In genomic region chr1:109263597-109264378, GRCh38 we compare ENCODE assay signal across 8 cellular contexts. TPM values are rescaled to one million over a fixed set of nuclear protein-coding genes. Genes with fewer than 3 reads are reported as not detected.
A peak's percentile ranks its signal among the peaks of the same experiment; 100 is the strongest.
DNase-seq lines count a peak whose midpoint lies in the region; ATAC-seq and TF ChIP-seq lines count a peak whose summit lies in the region.

No MANE protein-coding gene starts in this region.

- no peaks in the 10 kb centered on the region for H3K79me2 ChIP-seq in OCI-LY3 (ENCODE audit: low read length)

- H3K9ac ChIP-seq in OCI-LY3 (ENCODE audit: low read length) = no peak overlapping the region

- no peaks in the 10 kb centered on the region for H3K27me3 ChIP-seq in OCI-LY3 (ENCODE audit: low read depth, low read length)

- no peak overlapping the region for H2AFZ ChIP-seq in OCI-LY3 (ENCODE audit: low read depth, low read length)

- peak; percentile 98 for TF ChIP-seq CTCF in GM12875 (IDR thresholded peaks at IDR 0.05; ENCODE audit: borderline replicate concordance, insufficient read depth, low read depth, low read length)
- peak; percentile 78 for TF ChIP-seq CTCF in OCI-LY3 (IDR thresholded peaks at IDR 0.05; ENCODE audit: low read depth, low read length)
- TF ChIP-seq CTCF in mucosa of descending colon (IDR thresholded peaks at IDR 0.05) = peak; percentile 92

- H3K4me1 ChIP-seq in OCI-LY3 (ENCODE audit: low read length) (no peaks in the 10 kb centered on the region), mucosa of descending colon (ENCODE audit: low read depth) (no peaks in the 10 kb centered on the region)

- H3K36me3 ChIP-seq in OCI-LY3 (replicated peaks; ENCODE audit: low read depth, low read length) (no peaks in the 10 kb centered on the region), mucosa of descending colon (ENCODE audit: low read depth) (no peaks in the 10 kb centered on the region)

- H4K20me1 ChIP-seq in OCI-LY3 (ENCODE audit: insufficient read depth, low read length) = no peaks in the 10 kb centered on the region

- H3K4me3 ChIP-seq in GM12875 (ENCODE audit: low read depth, low read length) = no peak overlapping the region
- H3K4me3 ChIP-seq in OCI-LY3 (ENCODE audit: low read length) = no peak overlapping the region
- no peak overlapping the region for H3K4me3 ChIP-seq in mucosa of descending colon

- no peak overlapping the region for H3K4me2 ChIP-seq in OCI-LY3 (ENCODE audit: low read length)

- H3K27ac ChIP-seq in OCI-LY3 (ENCODE audit: low read length) = no peak overlapping the region

- intact Hi-C loops in mucosa of descending colon (cut with DNase I, micrococcal nuclease) = loop anchor here in 1 of 2 donors (5.0 kb wide), 1 partner anchor 134 kb away; the partner anchor contains the start of gene SORT1

- DNase-seq in activated T-cell treated with anti-CD3 and anti-CD28 coated beads for 1 hour (ENCODE audit: low read depth) (peak; percentile 68), epidermal melanocyte (ENCODE audit: insufficient read length, low spot score) (peak; percentile 90), mucosa of descending colon (peak; percentile 86 to 90 (median 87))
- peak; percentile 34 to 65 for DNase-seq in stimulated activated CD8-positive, alpha-beta memory T cell treated with anti-CD3 and anti-CD28 coated beads, Interleukin-7, amount 100 ng/mL, for 1 hour (ENCODE audit: low read depth in 2 of 2)

- ATAC-seq in HG02970 (IDR thresholded peaks at IDR 0.05; ENCODE audit: low FRiP score, unreplicated experiment) (peak; percentile 63), mucosa of descending colon (peak; percentile 95), GM19452 (IDR thresholded peaks at IDR 0.05; ENCODE audit: unreplicated experiment) (no peak)

- no peaks in the 10 kb centered on the region for H3K9me3 ChIP-seq in OCI-LY3 (ENCODE audit: insufficient read depth, low read length)
- H3K9me3 ChIP-seq in mucosa of descending colon = no peaks in the 10 kb centered on the region

RNA-seq across cellular contexts. Expression of gene CELSR2, which starts 14.4 kb away (rescaled TPM):
- 10 to 100 TPM in 1 of 3 donors, 1 to 10 TPM in 2; 2.8 to 14.7 (median 3.2) TPM for total RNA-seq in mucosa of descending colon

RNA-seq across cellular contexts. Expression of gene PSRC1, which starts 19.2 kb away (rescaled TPM):
- total RNA-seq in mucosa of descending colon = 1 to 10 TPM; 3.4 to 9.0 (median 4.2) TPM

RNA-seq across cellular contexts. Expression of gene MYBPHL, which starts 43.0 kb away (rescaled TPM):
- not detected for total RNA-seq in mucosa of descending colon

RNA-seq across cellular contexts. Expression of gene SARS1, which starts 50.1 kb away (rescaled TPM):
- total RNA-seq in mucosa of descending colon = 100 to 1,000 TPM; 124 to 143 (median 125) TPM
